In genomic region chr5:51396797-51397196, GRCh38 we compare ENCODE assay signal across 17 cellular contexts. TPM values are rescaled to one million over a fixed set of nuclear protein-coding genes. Genes with fewer than 3 reads are reported as not detected.
"Had no signal": no experiment of that assay in that cellular context is flagged by ENCODE, and none has a peak within 500 bp of the region (broad histone marks: within the 10 kb centered on the region; RNA-seq: fewer than 3 reads in every experiment).

No MANE protein-coding gene starts in this region.

- H3K27ac ChIP-seq: heart left ventricle, left lung, psoas muscle had no signal

- H3K36me3 ChIP-seq: heart left ventricle, left lung had no signal

- H3K9me3 ChIP-seq: heart left ventricle, left lung, psoas muscle had no signal

- H3K4me1 ChIP-seq: heart left ventricle, left lung, psoas muscle had no signal

- H3K4me3 ChIP-seq: heart left ventricle, left lung, psoas muscle had no signal

- H3K4me1 Mint-ChIP-seq: activated CD4-positive, alpha-beta memory T cell treated with anti-CD3 and anti-CD28 coated beads, Interleukin-2, amount 10 ng/mL, durations not matched to agents 7 days and 5 days; activated naive CD8-positive, alpha-beta T cell treated with anti-CD3 and anti-CD28 coated beads, Interleukin-2, amount 10 ng/mL, durations not matched to agents 7 days and 5 days had no signal

- H3K27ac Mint-ChIP-seq: activated CD4-positive, alpha-beta memory T cell treated with anti-CD3 and anti-CD28 coated beads, Interleukin-2, amount 10 ng/mL, durations not matched to agents 7 days and 5 days; activated naive CD8-positive, alpha-beta T cell treated with anti-CD3 and anti-CD28 coated beads, Interleukin-2, amount 10 ng/mL, durations not matched to agents 7 days and 5 days; activated T-cell treated with anti-CD3 and anti-CD28 coated beads, Interleukin-2, amount 50 U/mL, for 72 hours; natural killer cell treated with Interleukin-12 subunit alpha and Interleukin-12 subunit beta and Interleukin-15 and Interleukin-18, amount 100 ng/mL, for 72 hours had no signal

- DNase-seq: activated CD4-positive, alpha-beta memory T cell treated with anti-CD3 and anti-CD28 coated beads, Interleukin-2, amount 10 ng/mL, durations not matched to agents 7 days and 5 days; activated CD4-positive, alpha-beta T cell treated with anti-CD3 and anti-CD28 coated beads for 1 hour; activated gamma-delta T cell treated with Interleukin-2 at 50 U/mL for 16 hours; activated naive CD8-positive, alpha-beta T cell treated with anti-CD3 and anti-CD28 coated beads, Interleukin-2, amount 10 ng/mL, durations not matched to agents 7 days and 5 days; activated T-cell treated with anti-CD3 and anti-CD28 coated beads, Interleukin-2, amount 50 U/mL, for 72 hours; aorta; foreskin melanocyte; heart left ventricle; islet precursor cell; left lung; nucleus accumbens; psoas muscle; stimulated activated CD8-positive, alpha-beta memory T cell treated with anti-CD3 and anti-CD28 coated beads, Interleukin-4, amount 100 ng/mL, for 48 hours; stimulated activated naive CD8-positive, alpha-beta T cell treated with anti-CD3 and anti-CD28 coated beads, Interleukin-15, Interleukin-2, amounts not matched to agents 100 U/mL and 50 U/mL, for 24 hours; T1000 had no signal

- ATAC-seq: activated T-cell treated with anti-CD3 and anti-CD28 coated beads, Interleukin-2, amount 50 U/mL, for 72 hours; heart left ventricle; left lung; natural killer cell treated with Interleukin-12 subunit alpha and Interleukin-12 subunit beta and Interleukin-15 and Interleukin-18, amount 100 ng/mL, for 72 hours; psoas muscle; sciatic nerve; stimulated activated naive CD8-positive, alpha-beta T cell treated with anti-CD3 and anti-CD28 coated beads, Interleukin-15, Interleukin-2, amounts not matched to agents 100 U/mL and 50 U/mL, for 24 hours had no signal

- H3K4me3 Mint-ChIP-seq: activated CD4-positive, alpha-beta memory T cell treated with anti-CD3 and anti-CD28 coated beads, Interleukin-2, amount 10 ng/mL, durations not matched to agents 7 days and 5 days; activated naive CD8-positive, alpha-beta T cell treated with anti-CD3 and anti-CD28 coated beads, Interleukin-2, amount 10 ng/mL, durations not matched to agents 7 days and 5 days; activated T-cell treated with anti-CD3 and anti-CD28 coated beads, Interleukin-2, amount 50 U/mL, for 72 hours; natural killer cell treated with Interleukin-12 subunit alpha and Interleukin-12 subunit beta and Interleukin-15 and Interleukin-18, amount 100 ng/mL, for 72 hours had no signal

- H3K36me3 Mint-ChIP-seq: activated naive CD8-positive, alpha-beta T cell treated with anti-CD3 and anti-CD28 coated beads, Interleukin-2, amount 10 ng/mL, durations not matched to agents 7 days and 5 days had no signal

- H3K9me3 Mint-ChIP-seq: activated CD4-positive, alpha-beta memory T cell treated with anti-CD3 and anti-CD28 coated beads, Interleukin-2, amount 10 ng/mL, durations not matched to agents 7 days and 5 days had no signal

RNA-seq across cellular contexts. Expression of gene ISL1, which starts 13.5 kb away (rescaled TPM):
- polyA plus RNA-seq: aorta, heart left ventricle had no signal
